1 cellular context compared by ENCODE assay signal in the genomic region with DNA sequence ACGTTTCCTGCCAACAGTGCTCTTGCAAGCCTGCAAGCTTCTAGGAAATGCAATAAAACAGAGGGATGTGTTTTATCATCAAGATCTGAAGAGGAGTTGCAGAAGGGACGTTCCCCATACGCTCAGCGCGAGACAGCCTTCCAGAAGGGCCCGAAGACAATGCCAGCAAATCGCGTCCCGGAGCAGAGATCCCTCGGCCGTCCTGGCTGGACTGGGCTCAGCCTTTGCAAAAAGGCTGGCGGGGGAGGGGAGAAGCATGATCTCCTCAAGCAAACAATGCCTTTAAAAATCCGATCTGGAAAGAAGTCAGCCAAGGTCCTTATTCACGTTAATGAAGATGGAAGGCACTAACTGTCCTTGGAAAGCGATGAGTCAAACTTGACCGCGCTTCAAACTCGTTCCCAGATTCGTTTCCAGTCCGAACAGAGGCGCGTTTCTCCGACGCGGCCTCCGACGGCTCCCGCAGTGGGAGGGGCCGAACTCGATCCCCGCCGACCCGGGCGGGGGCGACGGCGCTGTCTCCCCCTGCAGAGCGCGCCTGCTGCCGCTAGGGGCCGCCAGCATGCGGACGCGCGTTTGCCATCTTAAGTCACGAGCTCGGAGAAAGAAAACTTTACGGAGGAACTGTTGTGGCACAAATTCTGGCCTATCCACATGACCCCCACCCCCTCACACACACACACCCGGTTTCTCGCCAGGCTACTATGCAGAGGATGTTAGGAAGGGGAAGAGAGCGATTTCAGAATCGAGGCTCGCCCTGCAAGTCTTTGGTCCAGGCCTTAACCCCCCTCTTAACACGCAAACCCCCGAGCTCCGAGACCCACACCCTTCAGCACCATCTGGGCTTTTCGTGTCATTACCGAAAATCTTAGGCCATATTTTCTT.
TF ChIP-seq lines count a peak whose summit lies in the region.

No MANE protein-coding gene starts in this region.

TF ChIP-seq in HCT116, 20 proteins besides CTCF, POLR2A, EP300 and RAD21 (continued from another document):
- TF ChIP-seq, protein P1, sequence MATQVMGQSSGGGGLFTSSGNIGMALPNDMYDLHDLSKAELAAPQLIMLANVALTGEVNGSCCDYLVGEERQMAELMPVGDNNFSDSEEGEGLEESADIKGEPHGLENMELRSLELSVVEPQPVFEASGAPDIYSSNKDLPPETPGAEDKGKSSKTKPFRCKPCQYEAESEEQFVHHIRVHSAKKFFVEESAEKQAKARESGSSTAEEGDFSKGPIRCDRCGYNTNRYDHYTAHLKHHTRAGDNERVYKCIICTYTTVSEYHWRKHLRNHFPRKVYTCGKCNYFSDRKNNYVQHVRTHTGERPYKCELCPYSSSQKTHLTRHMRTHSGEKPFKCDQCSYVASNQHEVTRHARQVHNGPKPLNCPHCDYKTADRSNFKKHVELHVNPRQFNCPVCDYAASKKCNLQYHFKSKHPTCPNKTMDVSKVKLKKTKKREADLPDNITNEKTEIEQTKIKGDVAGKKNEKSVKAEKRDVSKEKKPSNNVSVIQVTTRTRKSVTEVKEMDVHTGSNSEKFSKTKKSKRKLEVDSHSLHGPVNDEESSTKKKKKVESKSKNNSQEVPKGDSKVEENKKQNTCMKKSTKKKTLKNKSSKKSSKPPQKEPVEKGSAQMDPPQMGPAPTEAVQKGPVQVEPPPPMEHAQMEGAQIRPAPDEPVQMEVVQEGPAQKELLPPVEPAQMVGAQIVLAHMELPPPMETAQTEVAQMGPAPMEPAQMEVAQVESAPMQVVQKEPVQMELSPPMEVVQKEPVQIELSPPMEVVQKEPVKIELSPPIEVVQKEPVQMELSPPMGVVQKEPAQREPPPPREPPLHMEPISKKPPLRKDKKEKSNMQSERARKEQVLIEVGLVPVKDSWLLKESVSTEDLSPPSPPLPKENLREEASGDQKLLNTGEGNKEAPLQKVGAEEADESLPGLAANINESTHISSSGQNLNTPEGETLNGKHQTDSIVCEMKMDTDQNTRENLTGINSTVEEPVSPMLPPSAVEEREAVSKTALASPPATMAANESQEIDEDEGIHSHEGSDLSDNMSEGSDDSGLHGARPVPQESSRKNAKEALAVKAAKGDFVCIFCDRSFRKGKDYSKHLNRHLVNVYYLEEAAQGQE (IDR thresholded peaks at IDR 0.05; ENCODE audit: low read depth): no peak
- TF ChIP-seq, protein P2, sequence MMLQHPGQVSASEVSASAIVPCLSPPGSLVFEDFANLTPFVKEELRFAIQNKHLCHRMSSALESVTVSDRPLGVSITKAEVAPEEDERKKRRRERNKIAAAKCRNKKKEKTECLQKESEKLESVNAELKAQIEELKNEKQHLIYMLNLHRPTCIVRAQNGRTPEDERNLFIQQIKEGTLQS (IDR thresholded peaks at IDR 0.05): no peak
- TF ChIP-seq EGR1 (IDR thresholded peaks at IDR 0.05; ENCODE audit: low read depth) (no peak), CEBPB (IDR thresholded peaks at IDR 0.05; ENCODE audit: low read depth) (no peak), EZH2 (IDR thresholded peaks at IDR 0.05) (no peak), SP1 (IDR thresholded peaks at IDR 0.05; ENCODE audit: low read depth) (no peak), CBX3 (IDR thresholded peaks at IDR 0.05; ENCODE audit: low read depth) (no peak)
- TF ChIP-seq, protein P3, sequence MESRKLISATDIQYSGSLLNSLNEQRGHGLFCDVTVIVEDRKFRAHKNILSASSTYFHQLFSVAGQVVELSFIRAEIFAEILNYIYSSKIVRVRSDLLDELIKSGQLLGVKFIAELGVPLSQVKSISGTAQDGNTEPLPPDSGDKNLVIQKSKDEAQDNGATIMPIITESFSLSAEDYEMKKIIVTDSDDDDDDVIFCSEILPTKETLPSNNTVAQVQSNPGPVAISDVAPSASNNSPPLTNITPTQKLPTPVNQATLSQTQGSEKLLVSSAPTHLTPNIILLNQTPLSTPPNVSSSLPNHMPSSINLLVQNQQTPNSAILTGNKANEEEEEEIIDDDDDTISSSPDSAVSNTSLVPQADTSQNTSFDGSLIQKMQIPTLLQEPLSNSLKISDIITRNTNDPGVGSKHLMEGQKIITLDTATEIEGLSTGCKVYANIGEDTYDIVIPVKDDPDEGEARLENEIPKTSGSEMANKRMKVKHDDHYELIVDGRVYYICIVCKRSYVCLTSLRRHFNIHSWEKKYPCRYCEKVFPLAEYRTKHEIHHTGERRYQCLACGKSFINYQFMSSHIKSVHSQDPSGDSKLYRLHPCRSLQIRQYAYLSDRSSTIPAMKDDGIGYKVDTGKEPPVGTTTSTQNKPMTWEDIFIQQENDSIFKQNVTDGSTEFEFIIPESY (IDR thresholded peaks at IDR 0.05; ENCODE audit: extremely low read depth, insufficient replicate concordance, low read length): no peak
- TF ChIP-seq, protein P4, sequence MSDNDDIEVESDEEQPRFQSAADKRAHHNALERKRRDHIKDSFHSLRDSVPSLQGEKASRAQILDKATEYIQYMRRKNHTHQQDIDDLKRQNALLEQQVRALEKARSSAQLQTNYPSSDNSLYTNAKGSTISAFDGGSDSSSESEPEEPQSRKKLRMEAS (IDR thresholded peaks at IDR 0.05): no peak
TF ChIP-seq in HCT116: peak in this region for 4.
